In the genomic region with DNA sequence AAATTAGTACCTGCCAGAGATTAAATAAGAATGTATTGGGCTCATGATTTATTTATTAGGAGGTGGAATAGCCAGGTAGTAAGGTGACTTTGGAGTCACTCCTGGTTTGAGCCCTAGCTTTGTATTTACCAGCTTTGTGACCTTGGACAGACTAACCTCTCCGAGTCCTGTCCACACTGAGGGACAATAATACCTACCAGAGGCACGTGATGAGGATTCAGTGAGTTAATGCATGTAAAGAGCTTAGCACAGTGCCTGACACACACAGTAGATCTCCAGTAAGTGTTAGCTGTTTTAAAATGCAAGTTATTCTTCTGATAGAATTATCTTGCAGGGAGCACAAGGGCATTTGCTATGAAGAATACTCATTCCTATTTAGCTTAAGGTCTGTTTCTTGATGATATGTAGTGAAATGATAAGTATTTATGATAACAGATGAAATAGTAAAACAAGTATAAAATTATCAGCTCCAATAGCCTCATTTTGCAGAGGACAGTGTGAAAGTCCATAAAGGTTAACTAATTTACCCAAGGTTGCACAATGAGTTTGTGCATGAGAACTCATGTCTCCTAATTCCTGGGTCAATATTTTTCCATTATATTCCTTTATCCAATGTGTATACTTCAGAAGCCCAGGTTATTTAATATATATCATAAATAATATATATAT, we compare ENCODE assay signal across 1 cellular context.
TF ChIP-seq lines count a peak whose summit lies in the region.

No MANE protein-coding gene starts in this region.

TF ChIP-seq in HepG2, 621 proteins besides CTCF, POLR2A, EP300 and RAD21 (continued from another document and continues in another):
- TF ChIP-seq, protein P1, sequence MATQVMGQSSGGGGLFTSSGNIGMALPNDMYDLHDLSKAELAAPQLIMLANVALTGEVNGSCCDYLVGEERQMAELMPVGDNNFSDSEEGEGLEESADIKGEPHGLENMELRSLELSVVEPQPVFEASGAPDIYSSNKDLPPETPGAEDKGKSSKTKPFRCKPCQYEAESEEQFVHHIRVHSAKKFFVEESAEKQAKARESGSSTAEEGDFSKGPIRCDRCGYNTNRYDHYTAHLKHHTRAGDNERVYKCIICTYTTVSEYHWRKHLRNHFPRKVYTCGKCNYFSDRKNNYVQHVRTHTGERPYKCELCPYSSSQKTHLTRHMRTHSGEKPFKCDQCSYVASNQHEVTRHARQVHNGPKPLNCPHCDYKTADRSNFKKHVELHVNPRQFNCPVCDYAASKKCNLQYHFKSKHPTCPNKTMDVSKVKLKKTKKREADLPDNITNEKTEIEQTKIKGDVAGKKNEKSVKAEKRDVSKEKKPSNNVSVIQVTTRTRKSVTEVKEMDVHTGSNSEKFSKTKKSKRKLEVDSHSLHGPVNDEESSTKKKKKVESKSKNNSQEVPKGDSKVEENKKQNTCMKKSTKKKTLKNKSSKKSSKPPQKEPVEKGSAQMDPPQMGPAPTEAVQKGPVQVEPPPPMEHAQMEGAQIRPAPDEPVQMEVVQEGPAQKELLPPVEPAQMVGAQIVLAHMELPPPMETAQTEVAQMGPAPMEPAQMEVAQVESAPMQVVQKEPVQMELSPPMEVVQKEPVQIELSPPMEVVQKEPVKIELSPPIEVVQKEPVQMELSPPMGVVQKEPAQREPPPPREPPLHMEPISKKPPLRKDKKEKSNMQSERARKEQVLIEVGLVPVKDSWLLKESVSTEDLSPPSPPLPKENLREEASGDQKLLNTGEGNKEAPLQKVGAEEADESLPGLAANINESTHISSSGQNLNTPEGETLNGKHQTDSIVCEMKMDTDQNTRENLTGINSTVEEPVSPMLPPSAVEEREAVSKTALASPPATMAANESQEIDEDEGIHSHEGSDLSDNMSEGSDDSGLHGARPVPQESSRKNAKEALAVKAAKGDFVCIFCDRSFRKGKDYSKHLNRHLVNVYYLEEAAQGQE (IDR thresholded peaks at IDR 0.05; ENCODE audit: borderline replicate concordance in 1 of 2, low read depth in 1 of 2, low read length in 2 of 2): no peak
- no peak for TF ChIP-seq FOXK2 (IDR thresholded peaks at IDR 0.05)
- 0 out of 2 replicates have a peak, but pooled peaks have one; percentile 43 for TF ChIP-seq ARNT2 (CRISPR knock-in tag; IDR thresholded peaks at IDR 0.05; ENCODE audit: low read depth)
- TF ChIP-seq TGIF2 (CRISPR knock-in tag; IDR thresholded peaks at IDR 0.05): no peak
- no peak for TF ChIP-seq MTF2 (CRISPR knock-in tag; IDR thresholded peaks at IDR 0.05; ENCODE audit: borderline replicate concordance)
- TF ChIP-seq, protein P2, sequence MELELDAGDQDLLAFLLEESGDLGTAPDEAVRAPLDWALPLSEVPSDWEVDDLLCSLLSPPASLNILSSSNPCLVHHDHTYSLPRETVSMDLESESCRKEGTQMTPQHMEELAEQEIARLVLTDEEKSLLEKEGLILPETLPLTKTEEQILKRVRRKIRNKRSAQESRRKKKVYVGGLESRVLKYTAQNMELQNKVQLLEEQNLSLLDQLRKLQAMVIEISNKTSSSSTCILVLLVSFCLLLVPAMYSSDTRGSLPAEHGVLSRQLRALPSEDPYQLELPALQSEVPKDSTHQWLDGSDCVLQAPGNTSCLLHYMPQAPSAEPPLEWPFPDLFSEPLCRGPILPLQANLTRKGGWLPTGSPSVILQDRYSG (CRISPR knock-in tag; IDR thresholded peaks at IDR 0.05): no peak
- TF ChIP-seq RXRB (CRISPR knock-in tag; IDR thresholded peaks at IDR 0.05; ENCODE audit: borderline replicate concordance): peak; percentile 77
- no peak for TF ChIP-seq ZNF660 (CRISPR knock-in tag; IDR thresholded peaks at IDR 0.05; ENCODE audit: borderline replicate concordance, low read depth)
- TF ChIP-seq, protein P3, sequence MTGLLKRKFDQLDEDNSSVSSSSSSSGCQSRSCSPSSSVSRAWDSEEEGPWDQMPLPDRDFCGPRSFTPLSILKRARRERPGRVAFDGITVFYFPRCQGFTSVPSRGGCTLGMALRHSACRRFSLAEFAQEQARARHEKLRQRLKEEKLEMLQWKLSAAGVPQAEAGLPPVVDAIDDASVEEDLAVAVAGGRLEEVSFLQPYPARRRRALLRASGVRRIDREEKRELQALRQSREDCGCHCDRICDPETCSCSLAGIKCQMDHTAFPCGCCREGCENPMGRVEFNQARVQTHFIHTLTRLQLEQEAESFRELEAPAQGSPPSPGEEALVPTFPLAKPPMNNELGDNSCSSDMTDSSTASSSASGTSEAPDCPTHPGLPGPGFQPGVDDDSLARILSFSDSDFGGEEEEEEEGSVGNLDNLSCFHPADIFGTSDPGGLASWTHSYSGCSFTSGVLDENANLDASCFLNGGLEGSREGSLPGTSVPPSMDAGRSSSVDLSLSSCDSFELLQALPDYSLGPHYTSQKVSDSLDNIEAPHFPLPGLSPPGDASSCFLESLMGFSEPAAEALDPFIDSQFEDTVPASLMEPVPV (CRISPR knock-in tag; IDR thresholded peaks at IDR 0.05): no peak
- no peak for TF ChIP-seq XBP1 (CRISPR knock-in tag; IDR thresholded peaks at IDR 0.05)
- TF ChIP-seq BHLHE40 (IDR thresholded peaks at IDR 0.05; ENCODE audit: low read length): peak; percentile 93
- no peak for TF ChIP-seq ZNF138 (CRISPR knock-in tag; IDR thresholded peaks at IDR 0.05; ENCODE audit: low read depth)
- no peak for TF ChIP-seq ARNTL (CRISPR knock-in tag; IDR thresholded peaks at IDR 0.05)
- TF ChIP-seq, protein P4, sequence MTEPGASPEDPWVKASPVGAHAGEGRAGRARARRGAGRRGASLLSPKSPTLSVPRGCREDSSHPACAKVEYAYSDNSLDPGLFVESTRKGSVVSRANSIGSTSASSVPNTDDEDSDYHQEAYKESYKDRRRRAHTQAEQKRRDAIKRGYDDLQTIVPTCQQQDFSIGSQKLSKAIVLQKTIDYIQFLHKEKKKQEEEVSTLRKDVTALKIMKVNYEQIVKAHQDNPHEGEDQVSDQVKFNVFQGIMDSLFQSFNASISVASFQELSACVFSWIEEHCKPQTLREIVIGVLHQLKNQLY (CRISPR knock-in tag; IDR thresholded peaks at IDR 0.05): peak; percentile 73
- no peak for TF ChIP-seq SRSF9 (IDR thresholded peaks at IDR 0.05; ENCODE audit: borderline replicate concordance, insufficient read depth, low read depth, low read length, poor library complexity, severe bottlenecking)
- TF ChIP-seq, protein P5, sequence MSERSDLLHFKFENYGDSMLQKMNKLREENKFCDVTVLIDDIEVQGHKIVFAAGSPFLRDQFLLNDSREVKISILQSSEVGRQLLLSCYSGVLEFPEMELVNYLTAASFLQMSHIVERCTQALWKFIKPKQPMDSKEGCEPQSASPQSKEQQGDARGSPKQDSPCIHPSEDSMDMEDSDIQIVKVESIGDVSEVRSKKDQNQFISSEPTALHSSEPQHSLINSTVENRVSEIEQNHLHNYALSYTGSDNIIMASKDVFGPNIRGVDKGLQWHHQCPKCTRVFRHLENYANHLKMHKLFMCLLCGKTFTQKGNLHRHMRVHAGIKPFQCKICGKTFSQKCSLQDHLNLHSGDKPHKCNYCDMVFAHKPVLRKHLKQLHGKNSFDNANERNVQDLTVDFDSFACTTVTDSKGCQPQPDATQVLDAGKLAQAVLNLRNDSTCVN (CRISPR knock-in tag; IDR thresholded peaks at IDR 0.05; ENCODE audit: borderline replicate concordance): no peak
- no peak for TF ChIP-seq POLR2AphosphoS2 (IDR thresholded peaks at IDR 0.05; ENCODE audit: low read depth, low read length)
- TF ChIP-seq, protein P6, sequence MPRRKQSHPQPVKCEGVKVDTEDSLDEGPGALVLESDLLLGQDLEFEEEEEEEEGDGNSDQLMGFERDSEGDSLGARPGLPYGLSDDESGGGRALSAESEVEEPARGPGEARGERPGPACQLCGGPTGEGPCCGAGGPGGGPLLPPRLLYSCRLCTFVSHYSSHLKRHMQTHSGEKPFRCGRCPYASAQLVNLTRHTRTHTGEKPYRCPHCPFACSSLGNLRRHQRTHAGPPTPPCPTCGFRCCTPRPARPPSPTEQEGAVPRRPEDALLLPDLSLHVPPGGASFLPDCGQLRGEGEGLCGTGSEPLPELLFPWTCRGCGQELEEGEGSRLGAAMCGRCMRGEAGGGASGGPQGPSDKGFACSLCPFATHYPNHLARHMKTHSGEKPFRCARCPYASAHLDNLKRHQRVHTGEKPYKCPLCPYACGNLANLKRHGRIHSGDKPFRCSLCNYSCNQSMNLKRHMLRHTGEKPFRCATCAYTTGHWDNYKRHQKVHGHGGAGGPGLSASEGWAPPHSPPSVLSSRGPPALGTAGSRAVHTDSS (CRISPR knock-in tag; conservative IDR thresholded peaks at IDR 0.05): no peak
- no peak for TF ChIP-seq PHF8 (CRISPR knock-in tag; IDR thresholded peaks at IDR 0.05)
- TF ChIP-seq SMARCC2 (IDR thresholded peaks at IDR 0.05): no peak
- no peak for TF ChIP-seq ZBTB7A (CRISPR knock-in tag; IDR thresholded peaks at IDR 0.05)
- TF ChIP-seq ZNF879 (CRISPR knock-in tag; IDR thresholded peaks at IDR 0.05): no peak
- TF ChIP-seq ZNF3 (CRISPR knock-in tag; IDR thresholded peaks at IDR 0.05): no peak
- TF ChIP-seq, protein P7, sequence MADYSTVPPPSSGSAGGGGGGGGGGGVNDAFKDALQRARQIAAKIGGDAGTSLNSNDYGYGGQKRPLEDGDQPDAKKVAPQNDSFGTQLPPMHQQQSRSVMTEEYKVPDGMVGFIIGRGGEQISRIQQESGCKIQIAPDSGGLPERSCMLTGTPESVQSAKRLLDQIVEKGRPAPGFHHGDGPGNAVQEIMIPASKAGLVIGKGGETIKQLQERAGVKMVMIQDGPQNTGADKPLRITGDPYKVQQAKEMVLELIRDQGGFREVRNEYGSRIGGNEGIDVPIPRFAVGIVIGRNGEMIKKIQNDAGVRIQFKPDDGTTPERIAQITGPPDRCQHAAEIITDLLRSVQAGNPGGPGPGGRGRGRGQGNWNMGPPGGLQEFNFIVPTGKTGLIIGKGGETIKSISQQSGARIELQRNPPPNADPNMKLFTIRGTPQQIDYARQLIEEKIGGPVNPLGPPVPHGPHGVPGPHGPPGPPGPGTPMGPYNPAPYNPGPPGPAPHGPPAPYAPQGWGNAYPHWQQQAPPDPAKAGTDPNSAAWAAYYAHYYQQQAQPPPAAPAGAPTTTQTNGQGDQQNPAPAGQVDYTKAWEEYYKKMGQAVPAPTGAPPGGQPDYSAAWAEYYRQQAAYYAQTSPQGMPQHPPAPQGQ (CRISPR knock-in tag; IDR thresholded peaks at IDR 0.05; ENCODE audit: borderline replicate concordance): no peak
- TF ChIP-seq RFXANK (CRISPR knock-in tag; IDR thresholded peaks at IDR 0.05): no peak
- TF ChIP-seq, protein P8, sequence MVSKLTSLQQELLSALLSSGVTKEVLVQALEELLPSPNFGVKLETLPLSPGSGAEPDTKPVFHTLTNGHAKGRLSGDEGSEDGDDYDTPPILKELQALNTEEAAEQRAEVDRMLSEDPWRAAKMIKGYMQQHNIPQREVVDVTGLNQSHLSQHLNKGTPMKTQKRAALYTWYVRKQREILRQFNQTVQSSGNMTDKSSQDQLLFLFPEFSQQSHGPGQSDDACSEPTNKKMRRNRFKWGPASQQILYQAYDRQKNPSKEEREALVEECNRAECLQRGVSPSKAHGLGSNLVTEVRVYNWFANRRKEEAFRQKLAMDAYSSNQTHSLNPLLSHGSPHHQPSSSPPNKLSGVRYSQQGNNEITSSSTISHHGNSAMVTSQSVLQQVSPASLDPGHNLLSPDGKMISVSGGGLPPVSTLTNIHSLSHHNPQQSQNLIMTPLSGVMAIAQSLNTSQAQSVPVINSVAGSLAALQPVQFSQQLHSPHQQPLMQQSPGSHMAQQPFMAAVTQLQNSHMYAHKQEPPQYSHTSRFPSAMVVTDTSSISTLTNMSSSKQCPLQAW (CRISPR knock-in tag; IDR thresholded peaks at IDR 0.05): 0 out of 2 replicates have a peak, but pooled peaks have one; percentile 53
- TF ChIP-seq NR1H2 (CRISPR knock-in tag; IDR thresholded peaks at IDR 0.05; ENCODE audit: borderline replicate concordance, low read depth): no peak
- no peak for TF ChIP-seq CC2D1A (CRISPR knock-in tag; IDR thresholded peaks at IDR 0.05)
- peak; percentile 99 for TF ChIP-seq ZSCAN20 (CRISPR knock-in tag; IDR thresholded peaks at IDR 0.05; ENCODE audit: borderline replicate concordance)
- TF ChIP-seq, protein P9, sequence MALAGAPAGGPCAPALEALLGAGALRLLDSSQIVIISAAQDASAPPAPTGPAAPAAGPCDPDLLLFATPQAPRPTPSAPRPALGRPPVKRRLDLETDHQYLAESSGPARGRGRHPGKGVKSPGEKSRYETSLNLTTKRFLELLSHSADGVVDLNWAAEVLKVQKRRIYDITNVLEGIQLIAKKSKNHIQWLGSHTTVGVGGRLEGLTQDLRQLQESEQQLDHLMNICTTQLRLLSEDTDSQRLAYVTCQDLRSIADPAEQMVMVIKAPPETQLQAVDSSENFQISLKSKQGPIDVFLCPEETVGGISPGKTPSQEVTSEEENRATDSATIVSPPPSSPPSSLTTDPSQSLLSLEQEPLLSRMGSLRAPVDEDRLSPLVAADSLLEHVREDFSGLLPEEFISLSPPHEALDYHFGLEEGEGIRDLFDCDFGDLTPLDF (CRISPR knock-in tag; IDR thresholded peaks at IDR 0.05): no peak
- no peak for TF ChIP-seq YEATS4 (CRISPR knock-in tag; IDR thresholded peaks at IDR 0.05; ENCODE audit: borderline replicate concordance)
- no peak for TF ChIP-seq NONO (IDR thresholded peaks at IDR 0.05)
- TF ChIP-seq NONO (CRISPR knock-in tag; conservative IDR thresholded peaks at IDR 0.05): no peak
- peak; percentile 51; the same call in 1 of the 2 replicates for TF ChIP-seq MXD4 (CRISPR knock-in tag; IDR thresholded peaks at IDR 0.05)
- TF ChIP-seq ZIK1 (CRISPR knock-in tag; IDR thresholded peaks at IDR 0.05; ENCODE audit: borderline replicate concordance, low read depth): no peak
- TF ChIP-seq MTA1 (CRISPR knock-in tag; IDR thresholded peaks at IDR 0.05; ENCODE audit: borderline replicate concordance): no peak
- TF ChIP-seq NR2F6 (IDR thresholded peaks at IDR 0.05): no peak
- peak; percentile 60 for TF ChIP-seq NR2F6 (CRISPR knock-in tag; IDR thresholded peaks at IDR 0.05)
- TF ChIP-seq KDM5A (IDR thresholded peaks at IDR 0.05; ENCODE audit: borderline replicate concordance, low read length): no peak
- TF ChIP-seq ZSCAN9 (CRISPR knock-in tag; IDR thresholded peaks at IDR 0.05; ENCODE audit: borderline replicate concordance): no peak
- no peak for TF ChIP-seq SRSF1 (optimal IDR thresholded peaks at IDR 0.05; ENCODE audit: low read depth, low read length)
- TF ChIP-seq, protein P10, sequence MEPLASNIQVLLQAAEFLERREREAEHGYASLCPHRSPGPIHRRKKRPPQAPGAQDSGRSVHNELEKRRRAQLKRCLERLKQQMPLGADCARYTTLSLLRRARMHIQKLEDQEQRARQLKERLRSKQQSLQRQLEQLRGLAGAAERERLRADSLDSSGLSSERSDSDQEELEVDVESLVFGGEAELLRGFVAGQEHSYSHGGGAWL (CRISPR knock-in tag; IDR thresholded peaks at IDR 0.05): no peak
- TF ChIP-seq, protein P11, sequence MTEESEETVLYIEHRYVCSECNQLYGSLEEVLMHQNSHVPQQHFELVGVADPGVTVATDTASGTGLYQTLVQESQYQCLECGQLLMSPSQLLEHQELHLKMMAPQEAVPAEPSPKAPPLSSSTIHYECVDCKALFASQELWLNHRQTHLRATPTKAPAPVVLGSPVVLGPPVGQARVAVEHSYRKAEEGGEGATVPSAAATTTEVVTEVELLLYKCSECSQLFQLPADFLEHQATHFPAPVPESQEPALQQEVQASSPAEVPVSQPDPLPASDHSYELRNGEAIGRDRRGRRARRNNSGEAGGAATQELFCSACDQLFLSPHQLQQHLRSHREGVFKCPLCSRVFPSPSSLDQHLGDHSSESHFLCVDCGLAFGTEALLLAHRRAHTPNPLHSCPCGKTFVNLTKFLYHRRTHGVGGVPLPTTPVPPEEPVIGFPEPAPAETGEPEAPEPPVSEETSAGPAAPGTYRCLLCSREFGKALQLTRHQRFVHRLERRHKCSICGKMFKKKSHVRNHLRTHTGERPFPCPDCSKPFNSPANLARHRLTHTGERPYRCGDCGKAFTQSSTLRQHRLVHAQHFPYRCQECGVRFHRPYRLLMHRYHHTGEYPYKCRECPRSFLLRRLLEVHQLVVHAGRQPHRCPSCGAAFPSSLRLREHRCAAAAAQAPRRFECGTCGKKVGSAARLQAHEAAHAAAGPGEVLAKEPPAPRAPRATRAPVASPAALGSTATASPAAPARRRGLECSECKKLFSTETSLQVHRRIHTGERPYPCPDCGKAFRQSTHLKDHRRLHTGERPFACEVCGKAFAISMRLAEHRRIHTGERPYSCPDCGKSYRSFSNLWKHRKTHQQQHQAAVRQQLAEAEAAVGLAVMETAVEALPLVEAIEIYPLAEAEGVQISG (CRISPR knock-in tag; IDR thresholded peaks at IDR 0.05): no peak
